14 cellular contexts compared by ENCODE assay signal in the genomic region with DNA sequence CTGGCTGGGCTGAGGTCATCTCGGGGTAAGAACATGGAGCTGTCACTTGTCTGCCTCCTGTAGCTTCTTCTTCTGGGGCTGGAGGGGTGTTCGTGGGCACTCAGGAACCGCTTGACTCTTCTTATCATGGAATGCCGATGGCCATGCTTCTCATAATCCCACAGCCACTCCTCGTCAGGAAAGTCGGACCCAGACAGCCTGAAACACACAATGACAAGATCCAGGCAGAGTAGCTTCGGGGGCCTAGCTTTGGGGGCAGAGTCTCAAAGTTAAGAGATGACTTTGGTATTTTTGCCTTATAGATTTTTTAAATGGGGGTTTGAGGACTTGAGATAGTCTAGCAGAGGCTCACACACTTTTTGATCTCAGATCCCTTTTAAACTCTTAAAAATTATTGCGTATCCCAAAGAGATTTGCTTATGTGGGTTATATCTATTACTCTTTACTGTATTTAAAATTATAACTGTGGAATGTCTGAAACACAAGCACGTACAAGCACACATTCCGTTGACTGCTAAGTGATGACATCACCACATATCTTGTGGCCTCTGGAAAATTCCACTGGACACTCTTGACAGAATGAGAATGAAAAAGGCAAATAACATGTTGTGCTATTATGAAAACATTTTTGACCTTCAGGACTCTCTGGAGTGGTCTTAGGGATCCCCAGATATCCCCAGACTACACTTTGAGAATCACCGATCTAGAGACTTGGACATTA. TPM values are rescaled to one million over a fixed set of nuclear protein-coding genes. Genes with fewer than 3 reads are reported as not detected.
DNase-seq lines count a peak whose midpoint lies in the region; ATAC-seq, FAIRE-seq and TF ChIP-seq lines count a peak whose summit lies in the region.
"Had no signal": no experiment of that assay in that cellular context is flagged by ENCODE, and none has a peak within 500 bp of the region (broad histone marks: within the 10 kb centered on the region; RNA-seq: fewer than 3 reads in every experiment).

No MANE protein-coding gene starts in this region.

- POLR2A ChIA-PET in A549 (lab: Yijun Ruan, JAX): no interaction called here

- CTCF ChIA-PET in A549 (lab: Yijun Ruan, JAX): interaction anchor here (1.1 to 3.2 kb wide), 4 partner anchors 8 to 64 kb away, joined by 3 to 22 read pairs (median 6); no protein-coding TSS in a partner anchor

- peak overlapping the region; percentile 55 for H3K4me2 ChIP-seq in A549

- H3K9me3 ChIP-seq in A549: no peaks in the 10 kb centered on the region
- no peaks in the 10 kb centered on the region for H3K9me3 ChIP-seq in left lung
- H3K9me3 ChIP-seq: BE2C, transverse colon had no signal

- 71% methylated on average over 11 of the region's 11 CpGs for WGBS in A549 (ENCODE audit: missing lambda C conversion rate)

- H3K27ac ChIP-seq in A549 (peak overlapping the region; percentile 45 to 61), left lung (peak overlapping the region in 1 of 2 donors; percentile 37)
- H3K27ac ChIP-seq: transverse colon had no signal

- H3K36me3 ChIP-seq in left lung: no peaks in the 10 kb centered on the region
- H3K36me3 ChIP-seq: BE2C, transverse colon had no signal

- TF ChIP-seq RAD21 in A549 (conservative IDR thresholded peaks at IDR 0.05 in 1 of 2, IDR thresholded peaks at IDR 0.05 in 1 of 2): no peak

- ATAC-seq in A549 (peak in 1 of 2 experiments; percentile 70; a peak in 3 of 6 replicates), left lung (peak; percentile 90), HG03354 (IDR thresholded peaks at IDR 0.05; ENCODE audit: poor library complexity, severe bottlenecking, unreplicated experiment) (no peak)

- DNase-seq in A549 (ENCODE audit: low read depth in 1 of 2, low spot score in 1 of 2) (peak in 1 of 2 experiments; percentile 39), HT1080 (ENCODE audit: low read depth) (peak; percentile 40), cardiac fibroblast (ENCODE audit: low read depth in 2 of 2) (peak; percentile 88 to 91), left lung (no peak), NOMO-1 (lab: John Stamatoyannopoulos, UW; ENCODE audit: unreplicated experiment in 2 of 2) (no peak), GM13977 (ENCODE audit: low spot score) (no peak), 8988T (no peak)
- DNase-seq: activated CD4-positive, alpha-beta T cell treated with anti-CD3 and anti-CD28 coated beads for 1 hour; activated naive CD8-positive, alpha-beta T cell treated with anti-CD3 and anti-CD28 coated beads, Interleukin-2, amount 10 ng/mL, durations not matched to agents 7 days and 5 days; BE2C; NCI-H1436 treated with DMSO at 0.1 percent for 48 hours; OCI-M1; transverse colon had no signal

- in situ Hi-C loops in GM13977 (cut with MboI; ENCODE audit: low pct_unique_long_range_greater_than_20kb, low sequenced_read_pairs, unreplicated experiment): no loop called here

- intact Hi-C loops in left lung (cut with DNase I): no loop called here

- TF ChIP-seq EP300 in A549 (IDR thresholded peaks at IDR 0.05): no peak

- H3K4me1 ChIP-seq in A549: peaks cover 11% of the 10 kb centered on the region
- H3K4me1 ChIP-seq in left lung: no peaks in the 10 kb centered on the region
- H3K4me1 ChIP-seq: BE2C, transverse colon had no signal

- TF ChIP-seq POLR2A in A549 (IDR thresholded peaks at IDR 0.05; ENCODE audit: low read length): no peak

- TF ChIP-seq CTCF in A549 (IDR thresholded peaks at IDR 0.05) (no peak), cardiac fibroblast (IDR thresholded peaks at IDR 0.05; ENCODE audit: low read depth, low read length) (no peak), left lung (IDR thresholded peaks at IDR 0.05) (no peak), GM13977 (IDR thresholded peaks at IDR 0.05; ENCODE audit: extremely low read depth, insufficient read depth, missing control alignments) (no peak)

- no peak for FAIRE-seq in A549 (lab: Jason Lieb, UNC)

- H3K27me3 ChIP-seq in left lung: no peaks in the 10 kb centered on the region
- H3K27me3 ChIP-seq: transverse colon had no signal

- H3K4me3 ChIP-seq in A549: no peak overlapping the region
- no peak overlapping the region for H3K4me3 ChIP-seq in cardiac fibroblast (replicated peaks in 1 of 2; ENCODE audit: low read depth in 2 of 2, low read length in 2 of 2)
- no peak overlapping the region for H3K4me3 ChIP-seq in left lung
- H3K4me3 ChIP-seq: transverse colon had no signal

TF ChIP-seq in A549, 52 proteins besides CTCF, POLR2A, EP300 and RAD21:
- no peak for TF ChIP-seq EHMT2 (IDR thresholded peaks at IDR 0.05; ENCODE audit: low read depth)
- TF ChIP-seq, protein P1, sequence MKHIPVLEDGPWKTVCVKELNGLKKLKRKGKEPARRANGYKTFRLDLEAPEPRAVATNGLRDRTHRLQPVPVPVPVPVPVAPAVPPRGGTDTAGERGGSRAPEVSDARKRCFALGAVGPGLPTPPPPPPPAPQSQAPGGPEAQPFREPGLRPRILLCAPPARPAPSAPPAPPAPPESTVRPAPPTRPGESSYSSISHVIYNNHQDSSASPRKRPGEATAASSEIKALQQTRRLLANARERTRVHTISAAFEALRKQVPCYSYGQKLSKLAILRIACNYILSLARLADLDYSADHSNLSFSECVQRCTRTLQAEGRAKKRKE (CRISPR knock-in tag; IDR thresholded peaks at IDR 0.05; ENCODE audit: low read depth): no peak
- no peak for TF ChIP-seq FOXS1 (CRISPR knock-in tag; IDR thresholded peaks at IDR 0.05)

RNA-seq across cellular contexts. Expression of a gene that starts 43.3 kb away (rescaled TPM):
- polyA plus RNA-seq in A549 (2011; rRNA removed) (0.57 and 0.61 TPM in 2 replicates), A549 (2017; fragmentation: RNase III; extraction: RNeasy Plus Mini Kit Qiagen cat#74134 plus additional on column Dnase treatment) (0.78 to 1.2 TPM (median 0.93 TPM) in 3 replicates)
- 0.27 and 0.32 TPM in 2 replicates for polyA plus RNA-seq in A549 (2012; cell fraction: cytosol; rRNA removed)
- 0.20 and 0.27 TPM in 2 replicates for polyA plus RNA-seq in A549 (2012; cell fraction: nucleus; rRNA removed)
- polyA minus RNA-seq in A549 (2011; rRNA and poly(A)+ RNA removed): 0.78 and 0.79 TPM in 2 replicates
- total RNA-seq in HT1080 (2014; rRNA removed; shearing (Covaris generic)): 1.6 and 2.9 TPM in 2 replicates
- polyA plus RNA-seq in HT1080 (2015; cell fraction: cytosol; rRNA removed): 1.9 and 5.5 TPM in 2 replicates
- 1.3 and 4.9 TPM in 2 replicates for polyA plus RNA-seq in HT1080 (2015; cell fraction: nucleus; rRNA removed)
- not detected for total RNA-seq in left lung
- total RNA-seq: activated naive CD8-positive, alpha-beta T cell treated with anti-CD3 and anti-CD28 coated beads, Interleukin-2, amount 10 ng/mL, durations not matched to agents 7 days and 5 days; transverse colon had no signal

RNA-seq across cellular contexts. Expression of a gene that starts 45.1 kb away (rescaled TPM):
- not detected in 2 replicates for polyA plus RNA-seq in A549 (2011; rRNA removed)
- not detected in 2 replicates for polyA plus RNA-seq in A549 (2012; cell fraction: cytosol; rRNA removed)
- polyA plus RNA-seq in A549 (2012; cell fraction: nucleus; rRNA removed): 0.02 TPM in 1 of 2 replicates, not detected in the other
- polyA plus RNA-seq in A549 (2017; fragmentation: RNase III; extraction: RNeasy Plus Mini Kit Qiagen cat#74134 plus additional on column Dnase treatment): not detected in 3 replicates
- polyA minus RNA-seq in A549 (2011; rRNA and poly(A)+ RNA removed): not detected in 2 replicates
- total RNA-seq in HT1080 (2014; rRNA removed; shearing (Covaris generic)): not detected in 2 replicates
- polyA plus RNA-seq in HT1080 (2015; cell fraction: cytosol; rRNA removed): not detected in 2 replicates
- polyA plus RNA-seq in HT1080 (2015; cell fraction: nucleus; rRNA removed): not detected in 2 replicates
- not detected for total RNA-seq in left lung
- total RNA-seq: activated naive CD8-positive, alpha-beta T cell treated with anti-CD3 and anti-CD28 coated beads, Interleukin-2, amount 10 ng/mL, durations not matched to agents 7 days and 5 days; transverse colon had no signal

Comparison
In these comparisons a context has a peak if more than half of its experiments do, and no peak if none do; other contexts are left out.
1. DNase-seq: peak in HT1080 (single experiment) and cardiac fibroblast (2 of 2); none in left lung (0 of 2), NOMO-1 (0 of 2), GM13977 (single experiment) and 8988T (single experiment).